11 cellular contexts compared by ENCODE assay signal in the genomic region with DNA sequence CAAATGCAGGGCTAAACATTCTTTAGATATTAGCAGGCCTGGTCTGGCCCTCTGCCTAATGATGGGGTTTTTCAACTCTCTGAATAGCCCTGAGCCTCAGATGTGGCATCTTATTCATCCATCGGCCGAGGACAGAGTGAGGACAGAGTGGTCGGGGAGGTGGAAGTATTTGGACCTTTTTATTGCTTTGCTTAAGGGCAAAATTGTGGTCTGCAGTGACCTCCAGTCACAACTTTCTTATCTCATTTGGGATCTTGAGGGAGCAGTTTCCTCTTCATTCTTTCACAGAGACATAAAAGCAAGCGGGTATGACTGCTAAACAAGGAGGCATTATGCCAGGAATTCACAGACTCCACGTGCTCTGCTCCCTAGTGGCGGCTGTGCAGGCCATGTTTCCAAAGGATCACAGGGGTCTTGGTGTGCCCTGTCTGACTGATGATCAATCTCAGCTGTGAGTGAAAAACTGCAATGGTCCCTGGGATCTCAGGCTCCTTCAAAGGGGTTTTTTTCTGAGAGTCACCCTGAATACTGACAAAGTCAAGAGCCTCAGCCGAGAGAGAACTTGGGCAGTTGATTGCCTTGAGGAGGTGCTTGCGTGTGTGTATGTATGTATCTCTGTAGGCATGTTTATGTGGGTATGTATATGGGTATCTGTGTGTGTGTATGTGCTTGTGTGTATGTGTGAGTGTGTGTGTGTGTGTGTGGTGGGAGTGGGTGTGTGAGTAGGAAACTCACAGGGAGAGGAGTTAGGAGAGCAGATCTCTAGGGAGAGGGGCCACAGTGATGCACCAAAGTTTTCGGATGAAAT. TPM values are rescaled to one million over a fixed set of nuclear protein-coding genes. Genes with fewer than 3 reads are reported as not detected.
DNase-seq lines count a peak whose midpoint lies in the region; ATAC-seq, FAIRE-seq and TF ChIP-seq lines count a peak whose summit lies in the region.
"Had no signal": no experiment of that assay in that cellular context is flagged by ENCODE, and none has a peak within 500 bp of the region (broad histone marks: within the 10 kb centered on the region; RNA-seq: fewer than 3 reads in every experiment).

No MANE protein-coding gene starts in this region.

- no peaks in the 10 kb centered on the region for H3K36me3 Mint-ChIP-seq in astrocyte (ENCODE audit: low read depth, unreplicated experiment)

- H3K4me3 ChIP-seq in cardiac muscle cell (no peak overlapping the region), astrocyte (ENCODE audit: insufficient read depth, low read depth, low read length) (no peak overlapping the region)
- H3K4me3 ChIP-seq: BLaER1 had no signal

- peak overlapping the region; percentile 67 for H3K27ac Mint-ChIP-seq in astrocyte (ENCODE audit: unreplicated experiment)

- peak; percentile 92 for FAIRE-seq in astrocyte (lab: Jason Lieb, UNC)

- peak overlapping the region; percentile 32 for H3K9ac ChIP-seq in astrocyte (ENCODE audit: low read length)
- H3K9ac ChIP-seq: BLaER1 had no signal

- peak; percentile 26 for TF ChIP-seq CTCF in cardiac muscle cell (IDR thresholded peaks at IDR 0.05; ENCODE audit: low read depth, low read length)
- peak; percentile 28 for TF ChIP-seq CTCF in astrocyte (IDR thresholded peaks at IDR 0.05; ENCODE audit: insufficient read depth, low read depth, low read length)

- no peak overlapping the region for H2AFZ ChIP-seq in astrocyte (ENCODE audit: low read depth, low read length)

- H3K27me3 Mint-ChIP-seq in astrocyte (ENCODE audit: low read depth, unreplicated experiment) = no peaks in the 10 kb centered on the region

- H3K27ac ChIP-seq in cardiac muscle cell (peak overlapping the region; percentile 21), astrocyte (ENCODE audit: low read depth, low read length) (peak overlapping the region; percentile 34)
- H3K27ac ChIP-seq: BLaER1 had no signal

- no peaks in the 10 kb centered on the region for H4K20me1 ChIP-seq in astrocyte (ENCODE audit: insufficient read depth, low read length)
- H4K20me1 ChIP-seq: BLaER1 had no signal

- H3K9me3 Mint-ChIP-seq in astrocyte (ENCODE audit: unreplicated experiment) = peaks cover 3% of the 10 kb centered on the region

- peaks cover 25% of the 10 kb centered on the region for H3K4me1 Mint-ChIP-seq in astrocyte (ENCODE audit: low read depth, unreplicated experiment)

- intact Hi-C loops in cardiac septum (cut with DNase I) = loop anchor here (5.0 kb wide), 1 partner anchor 71 kb away; no protein-coding TSS in a partner anchor

- H3K36me3 ChIP-seq in cardiac muscle cell = no peaks in the 10 kb centered on the region
- H3K36me3 ChIP-seq in astrocyte (ENCODE audit: insufficient read depth, low read length) = no peaks in the 10 kb centered on the region
- H3K36me3 ChIP-seq: BLaER1 had no signal

- no peaks in the 10 kb centered on the region for H3K27me3 ChIP-seq in cardiac muscle cell
- no peaks in the 10 kb centered on the region for H3K27me3 ChIP-seq in astrocyte (ENCODE audit: insufficient read depth, low read length)
- H3K27me3 ChIP-seq: BLaER1 had no signal

- no peaks in the 10 kb centered on the region for H3K79me2 ChIP-seq in astrocyte (ENCODE audit: insufficient read depth, low read length)

- peak; percentile 8 to 91 for DNase-seq in cardiac muscle cell (ENCODE audit: low read depth in 1 of 2, low spot score in 1 of 2)
- DNase-seq in cardiac septum (ENCODE audit: low spot score) = no peak
- peak; percentile 99 for DNase-seq in astrocyte (ENCODE audit: low read depth)
- peak; percentile 92 for DNase-seq in iris pigment epithelial cell (ENCODE audit: low read depth)
- DNase-seq in ureter (ENCODE audit: low spot score) = peak; percentile 52
- no peak for DNase-seq in T-helper 1 cell
- DNase-seq in putamen (ENCODE audit: low spot score) = no peak
- DNase-seq: activated CD8-positive, alpha-beta memory T cell treated with anti-CD3 and anti-CD28 coated beads for 24 hours; stimulated activated CD4-positive, alpha-beta T cell treated with anti-CD3 and anti-CD28 coated beads, Interleukin-2, amount 100 ng/mL, for 24 hours had no signal

- ATAC-seq in HG03442 (IDR thresholded peaks at IDR 0.05; ENCODE audit: unreplicated experiment) = no peak

- H3K4me1 ChIP-seq in cardiac muscle cell (ENCODE audit: low read depth) (no peaks in the 10 kb centered on the region), astrocyte (ENCODE audit: insufficient read depth, low read length) (peaks cover 17% of the 10 kb centered on the region)
- H3K4me1 ChIP-seq: BLaER1 had no signal

- H3K4me3 Mint-ChIP-seq in astrocyte (ENCODE audit: unreplicated experiment) = no peak overlapping the region

- H3K4me2 ChIP-seq in astrocyte (ENCODE audit: low read length) = peak overlapping the region; percentile 74
- H3K4me2 ChIP-seq: BLaER1 had no signal

- H3K9me3 ChIP-seq in cardiac muscle cell (ENCODE audit: low read depth) (no peaks in the 10 kb centered on the region), astrocyte (ENCODE audit: insufficient read depth, low read depth, low read length) (no peaks in the 10 kb centered on the region)

RNA-seq across cellular contexts. Expression of a gene that starts 47.6 kb away (rescaled TPM):
- total RNA-seq in cardiac muscle cell = 8.5 and 21.2 TPM in 2 replicates
- polyA plus RNA-seq in cardiac muscle cell = 5.3 and 9.4 TPM in 2 replicates
- total RNA-seq in cardiac septum = 12.6 TPM
- total RNA-seq in astrocyte = 0.62 and 1.1 TPM in 2 replicates
- 18.6 TPM for total RNA-seq in ureter

Comparison
In these comparisons a context has a peak if more than half of its experiments do, and no peak if none do; other contexts are left out.
1. DNase-seq: peak in cardiac muscle cell (2 of 2), astrocyte (single experiment), iris pigment epithelial cell (single experiment) and ureter (single experiment); none in cardiac septum (single experiment), T-helper 1 cell (0 of 5) and putamen (single experiment).